Comparison of ENCODE assay signal across 14 cellular contexts in the genomic region with DNA sequence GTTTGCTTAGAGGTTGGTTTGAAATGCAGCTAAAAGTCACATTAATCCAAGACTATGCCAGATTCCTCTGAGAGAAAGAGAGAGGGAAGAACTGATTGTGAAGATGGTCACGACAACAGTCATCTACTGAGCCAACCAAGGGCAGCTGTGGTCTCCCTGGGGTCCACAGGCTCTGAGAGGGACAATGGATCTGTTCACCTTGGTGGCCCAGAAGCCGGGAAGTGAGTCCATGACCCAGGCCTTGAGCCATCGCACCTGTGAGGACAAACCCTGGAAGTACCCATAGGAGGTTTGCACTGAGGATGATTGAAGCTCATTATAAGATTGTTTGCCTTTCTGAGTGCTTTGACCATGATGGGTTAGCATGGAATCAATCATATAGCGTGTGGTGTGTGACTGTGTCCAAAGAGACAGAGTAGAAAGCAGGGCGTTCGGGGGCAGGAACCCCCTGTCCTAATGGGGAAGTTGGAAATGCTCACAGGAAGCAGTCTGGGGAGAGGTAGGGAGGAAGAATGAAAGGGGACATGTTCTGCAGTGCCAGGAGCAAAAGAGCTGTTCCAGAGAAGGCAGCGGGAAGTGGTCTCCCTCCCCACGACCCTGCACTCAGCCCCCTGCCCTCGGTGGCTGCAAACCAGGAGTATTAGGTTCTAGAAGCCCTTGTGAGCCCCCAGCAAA. TPM values are rescaled to one million over a fixed set of nuclear protein-coding genes. Genes with fewer than 3 reads are reported as not detected.
DNase-seq lines count a peak whose midpoint lies in the region; FAIRE-seq and TF ChIP-seq lines count a peak whose summit lies in the region.
"Had no signal": no experiment of that assay in that cellular context is flagged by ENCODE, and none has a peak within 500 bp of the region (broad histone marks: within the 10 kb centered on the region; RNA-seq: fewer than 3 reads in every experiment).

No MANE protein-coding gene starts in this region.

- TF ChIP-seq CTCF in KMS-11 (conservative IDR thresholded peaks at IDR 0.05; ENCODE audit: low read depth, low read length) = no peak
- no peak for TF ChIP-seq CTCF in OCI-LY3 (IDR thresholded peaks at IDR 0.05; ENCODE audit: low read depth, low read length)
- no peak for TF ChIP-seq CTCF in kidney (IDR thresholded peaks at IDR 0.05; ENCODE audit: borderline replicate concordance, extremely low read depth, insufficient read depth)
- no peak for TF ChIP-seq CTCF in ascending aorta (IDR thresholded peaks at IDR 0.05)

- no peak for FAIRE-seq in kidney (lab: Jason Lieb, UNC)
- no peak for FAIRE-seq in H54 (lab: Jason Lieb, UNC)
- FAIRE-seq: A549 had no signal

- DNase-seq in NCI-H1417 (lab: John Stamatoyannopoulos, UW) (peak; percentile 33 to 72 (median 56)), NCI-H1417 treated with DMSO at 0.1 percent for 48 hours (lab: John Stamatoyannopoulos, UW) (no peak), kidney (peak; percentile 50), GM03348 (ENCODE audit: low spot score) (no peak), H54 (ENCODE audit: insufficient read length, low spot score) (no peak), ascending aorta (ENCODE audit: low spot score in 2 of 2) (no peak)
- DNase-seq: SIG-M5 had no signal

- H3K79me2 ChIP-seq in KMS-11 (ENCODE audit: insufficient read depth, low read depth) (no peaks in the 10 kb centered on the region), OCI-LY3 (ENCODE audit: low read length) (no peaks in the 10 kb centered on the region)

- H3K9me3 ChIP-seq in OCI-LY3 (ENCODE audit: insufficient read depth, low read length) (no peaks in the 10 kb centered on the region), kidney (ENCODE audit: control insufficient read depth in 1 of 2, low read length in 2 of 2) (no peaks in the 10 kb centered on the region), ascending aorta (no peaks in the 10 kb centered on the region)
- H3K9me3 ChIP-seq: A549, stomach, upper lobe of left lung had no signal

- no peaks in the 10 kb centered on the region for H4K20me1 ChIP-seq in KMS-11 (ENCODE audit: insufficient read depth)
- H4K20me1 ChIP-seq in OCI-LY3 (ENCODE audit: insufficient read depth, low read length) = no peaks in the 10 kb centered on the region

- H3K9ac ChIP-seq in KMS-11 = peak overlapping the region; percentile 64; the same call in 1 of the 2 replicates
- no peak overlapping the region for H3K9ac ChIP-seq in OCI-LY3 (ENCODE audit: low read length)
- H3K9ac ChIP-seq in kidney (ENCODE audit: low read length in 2 of 2) = no peak overlapping the region

- no peak for TF ChIP-seq POLR2A in H54 (IDR thresholded peaks at IDR 0.05; ENCODE audit: low read depth, low read length)

- peak overlapping the region; percentile 69 for H3K4me2 ChIP-seq in KMS-11
- H3K4me2 ChIP-seq in OCI-LY3 (ENCODE audit: low read length) = peak overlapping the region; percentile 60
- H3K4me2 ChIP-seq: A549 had no signal

- H3K27me3 ChIP-seq in KMS-11 (ENCODE audit: insufficient read depth, low read depth) (no peaks in the 10 kb centered on the region), OCI-LY3 (ENCODE audit: low read depth, low read length) (peaks cover 55% of the 10 kb centered on the region), ascending aorta (no peaks in the 10 kb centered on the region)

- peak overlapping the region; percentile 84 for H3K27ac ChIP-seq in KMS-11
- no peak overlapping the region for H3K27ac ChIP-seq in OCI-LY3 (ENCODE audit: low read length)
- H3K27ac ChIP-seq in kidney (ENCODE audit: low read depth in 2 of 2, low read length in 2 of 2) = no peak overlapping the region
- no peak overlapping the region for H3K27ac ChIP-seq in ascending aorta
- H3K27ac ChIP-seq: A549, stomach, upper lobe of left lung had no signal

- H2AFZ ChIP-seq in KMS-11 (ENCODE audit: low read depth) = peak overlapping the region; percentile 54; the same call in 1 of the 2 replicates
- no peak overlapping the region for H2AFZ ChIP-seq in OCI-LY3 (ENCODE audit: low read depth, low read length)

- H3K4me3 ChIP-seq in KMS-11 (IDR thresholded peaks at IDR 0.05; ENCODE audit: insufficient read depth, low read depth, low read length) (no peak overlapping the region), OCI-LY3 (ENCODE audit: low read length) (no peak overlapping the region), kidney (ENCODE audit: low read length in 2 of 2) (no peak overlapping the region), ascending aorta (no peak overlapping the region)
- H3K4me3 ChIP-seq: A549, stomach, upper lobe of left lung had no signal

- intact Hi-C loops in kidney (cut with DNase I) = loop anchor here (10.0 kb wide), 1 partner anchor 293 kb away; no protein-coding TSS in a partner anchor
- intact Hi-C loops in ascending aorta (cut with DNase I) = loop anchor here (5.0 kb wide), 2 partner anchors 196 to 506 kb away; no protein-coding TSS in a partner anchor

- no peaks in the 10 kb centered on the region for H3K36me3 ChIP-seq in KMS-11 (ENCODE audit: insufficient read depth)
- H3K36me3 ChIP-seq in OCI-LY3 (replicated peaks; ENCODE audit: low read depth, low read length) = no peaks in the 10 kb centered on the region
- H3K36me3 ChIP-seq in kidney (ENCODE audit: control insufficient read depth in 1 of 2, insufficient read depth in 2 of 2, low read length in 2 of 2) = no peaks in the 10 kb centered on the region
- no peaks in the 10 kb centered on the region for H3K36me3 ChIP-seq in ascending aorta
- H3K36me3 ChIP-seq: stomach, upper lobe of left lung had no signal

- peaks cover 59% of the 10 kb centered on the region for H3K4me1 ChIP-seq in KMS-11 (ENCODE audit: low read depth, poor library complexity, severe bottlenecking)
- peaks cover 16% of the 10 kb centered on the region; the same call in 1 of the 2 replicates for H3K4me1 ChIP-seq in OCI-LY3 (ENCODE audit: low read length)
- H3K4me1 ChIP-seq in kidney (ENCODE audit: control insufficient read depth in 1 of 2, insufficient read depth in 1 of 2, low read depth in 1 of 2, low read length in 2 of 2) = no peaks in the 10 kb centered on the region
- no peaks in the 10 kb centered on the region for H3K4me1 ChIP-seq in ascending aorta

RNA-seq across cellular contexts. Expression of a gene that starts 47.1 kb away (rescaled TPM):
- not detected for total RNA-seq in kidney
- polyA plus RNA-seq in kidney (ENCODE audit: insufficient read depth, low read depth, low replicate concordance) = 0.39 TPM
- not detected for total RNA-seq in ascending aorta
- total RNA-seq: astrocyte, M059J had no signal
- polyA plus RNA-seq: A549, stomach had no signal

Comparison
In these comparisons a context has a peak if more than half of its experiments do, and no peak if none do; other contexts are left out.
1. DNase-seq: peak in NCI-H1417 (3 of 3) and kidney (single experiment); none in NCI-H1417 treated with DMSO at 0.1 percent for 48 hours (single experiment), GM03348 (single experiment), H54 (single experiment) and ascending aorta (0 of 2).